In the genomic region with DNA sequence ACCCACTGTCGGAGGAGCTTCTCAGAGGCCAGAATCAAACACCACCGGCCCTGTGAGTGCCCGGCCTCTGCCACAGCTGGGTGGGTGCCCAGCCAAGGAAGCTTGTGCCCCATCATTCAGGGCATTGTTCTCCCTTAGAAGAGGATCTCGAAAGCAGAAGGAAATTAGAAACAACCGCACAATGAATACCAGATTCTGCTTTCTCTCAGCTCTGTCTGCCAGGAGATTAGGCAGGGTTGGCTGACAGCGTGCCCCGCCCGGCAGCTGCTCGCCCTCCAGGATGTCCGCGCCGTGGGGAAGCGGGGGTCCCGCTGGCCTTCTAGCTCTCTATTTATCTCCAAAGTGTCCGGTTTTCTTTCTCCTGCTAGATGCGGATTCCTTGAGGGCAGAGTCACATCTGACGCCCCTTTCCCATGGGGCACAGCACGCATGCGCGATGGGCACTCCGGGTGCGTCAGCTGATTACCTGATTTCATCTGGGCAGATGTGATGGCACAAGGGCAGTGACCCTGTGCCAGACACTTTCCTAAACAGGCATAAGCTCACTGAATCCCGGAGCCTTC, we compare ENCODE assay signal across 9 cellular contexts. TPM values are rescaled to one million over a fixed set of nuclear protein-coding genes. Genes with fewer than 3 reads are reported as not detected.
DNase-seq lines count a peak whose midpoint lies in the region; ATAC-seq and TF ChIP-seq lines count a peak whose summit lies in the region.
"Had no signal": no experiment of that assay in that cellular context is flagged by ENCODE, and none has a peak within 500 bp of the region (broad histone marks: within the 10 kb centered on the region; RNA-seq: fewer than 3 reads in every experiment).

No MANE protein-coding gene starts in this region.

- DNase-seq in breast epithelium (ENCODE audit: low spot score in 2 of 2) (peak in 1 of 2 donors; percentile 69), MCF 10A (ENCODE audit: unreplicated experiment) (no peak), SK-N-DZ (ENCODE audit: low spot score) (peak; percentile 68), anterior cingulate cortex (lab: John Stamatoyannopoulos, UW) (peak in 53 of 58 donors; percentile 8 to 80 (median 53)), hippocampal formation (lab: John Stamatoyannopoulos, UW) (peak; percentile 69 to 71), sciatic nerve (ENCODE audit: low spot score) (peak; percentile 81), OCI-LY7 (ENCODE audit: low spot score) (no peak)
- DNase-seq: DND-41 had no signal

- H3K36me3 Mint-ChIP-seq in MCF 10A (ENCODE audit: insufficient read depth, unreplicated experiment), result peaks cover 5% of the 10 kb centered on the region

- intact Hi-C loops in breast epithelium (cut with DNase I; ENCODE audit: low total_unique reads) (no loop called here), MCF 10A (cut with micrococcal nuclease) (no loop called here), sciatic nerve (cut with DNase I) (no loop called here), OCI-LY7 (cut with micrococcal nuclease; ENCODE audit: unreplicated experiment) (no loop called here)

- H3K79me2 ChIP-seq in OCI-LY7 (ENCODE audit: insufficient read depth, low read depth, low read length), result no peaks in the 10 kb centered on the region

- no peaks in the 10 kb centered on the region for H3K9me3 Mint-ChIP-seq in MCF 10A (ENCODE audit: unreplicated experiment)

- no TSS peak for BruUV-seq in MCF 10A (replicated peaks; lab: Mats Ljungman, UMichigan)
- no TSS peak for BruUV-seq in OCI-LY7 (replicated peaks; lab: Mats Ljungman, UMichigan)

- CTCF ChIA-PET in MCF 10A (lab: Yijun Ruan, JAX), result interaction anchor here (0.6 to 0.9 kb wide), 3 partner anchors 19 to 273 kb away, joined by 3 to 4 read pairs (median 3); no protein-coding TSS in a partner anchor
- CTCF ChIA-PET in OCI-LY7 (lab: Charles Lee; ENCODE audit: unreplicated experiment), result no interaction called here

- H3K27ac ChIP-seq in breast epithelium (peak overlapping the region; percentile 92 to 96), OCI-LY7 (ENCODE audit: low read depth, low read length, poor library complexity, severe bottlenecking) (no peak overlapping the region)

- no peaks in the 10 kb centered on the region for H3K9me2 ChIP-seq in OCI-LY7 (ENCODE audit: insufficient read depth, low read length)

- no peaks in the 10 kb centered on the region for H3K27me3 ChIP-seq in breast epithelium

- H3K27me3 Mint-ChIP-seq in MCF 10A (ENCODE audit: insufficient read depth, unreplicated experiment), result peaks cover 19% of the 10 kb centered on the region

- peak overlapping the region; percentile 23 to 62 (median 51) for H3K4me3 ChIP-seq in breast epithelium
- H3K4me3 ChIP-seq in OCI-LY7 (ENCODE audit: low read depth, low read length, poor library complexity, severe bottlenecking), result no peak overlapping the region

- H3K4me1 ChIP-seq in breast epithelium (peaks cover 5 to 28% of the 10 kb centered on the region in 2 donors), OCI-LY7 (ENCODE audit: insufficient read depth, low read length, poor library complexity, severe bottlenecking) (no peaks in the 10 kb centered on the region)

- no peaks in the 10 kb centered on the region for H3K9me3 ChIP-seq in breast epithelium
- H3K9me3 ChIP-seq in OCI-LY7 (ENCODE audit: low read length), result no peaks in the 10 kb centered on the region

- POLR2A ChIA-PET in MCF 10A (lab: Yijun Ruan, JAX) (no interaction called here), OCI-LY7 (lab: Charles Lee) (interaction anchor here (0.6 to 1.2 kb wide), 3 partner anchors 44 to 805 kb away, joined by 3 read pairs; no protein-coding TSS in a partner anchor)

- no peak overlapping the region for H3K4me3 Mint-ChIP-seq in MCF 10A (ENCODE audit: unreplicated experiment)

- no peak for TF ChIP-seq POLR2A in breast epithelium (IDR thresholded peaks at IDR 0.05)

- no peaks in the 10 kb centered on the region for H4K20me1 ChIP-seq in OCI-LY7 (ENCODE audit: insufficient read depth, low read length)

- no peak overlapping the region for H3K27ac Mint-ChIP-seq in MCF 10A (ENCODE audit: low read depth, unreplicated experiment)

- ATAC-seq in sciatic nerve, result peak; percentile 68
- ATAC-seq in HG03196 (IDR thresholded peaks at IDR 0.05; ENCODE audit: unreplicated experiment), result no peak

- H2AFZ ChIP-seq in OCI-LY7 (ENCODE audit: low read length), result no peak overlapping the region

- no peak overlapping the region for H3K4me2 ChIP-seq in OCI-LY7 (ENCODE audit: low read length)

- H3K36me3 ChIP-seq in breast epithelium (no peaks in the 10 kb centered on the region), OCI-LY7 (ENCODE audit: insufficient read depth, low read length) (no peaks in the 10 kb centered on the region)

- TF ChIP-seq CTCF in breast epithelium (IDR thresholded peaks at IDR 0.05), result no peak
- no peak for TF ChIP-seq CTCF in MCF 10A (IDR thresholded peaks at IDR 0.05; ENCODE audit: unreplicated experiment)
- TF ChIP-seq CTCF in OCI-LY7 (conservative IDR thresholded peaks at IDR 0.05; ENCODE audit: low read length), result no peak

- peaks cover 3% of the 10 kb centered on the region for H3K4me1 Mint-ChIP-seq in MCF 10A (ENCODE audit: insufficient read depth, unreplicated experiment)

RNA-seq across cellular contexts. Expression of a gene that starts 25.5 kb away (rescaled TPM):
- not detected for total RNA-seq in breast epithelium
- total RNA-seq in MCF 10A (2022), result not detected in 2 replicates
- polyA plus RNA-seq in SK-N-DZ (2014; cell fraction: cytosol; rRNA removed), result not detected in 2 replicates
- not detected in 2 replicates for polyA plus RNA-seq in SK-N-DZ (2014; cell fraction: nucleus; rRNA removed)
- total RNA-seq in sciatic nerve, result 3.5 TPM
- total RNA-seq in OCI-LY7 (2014; rRNA removed; shearing (Covaris generic)), result not detected in 2 replicates
- not detected in 2 replicates for total RNA-seq in OCI-LY7 (2022)

Comparison
In these comparisons a context has a peak if more than half of its experiments do, and no peak if none do; other contexts are left out.
1. DNase-seq: peak in SK-N-DZ (single experiment), anterior cingulate cortex (53 of 58), hippocampal formation (2 of 2) and sciatic nerve (single experiment); none in MCF 10A (single experiment) and OCI-LY7 (single experiment).